18 cellular contexts compared by ENCODE assay signal in the genomic region with DNA sequence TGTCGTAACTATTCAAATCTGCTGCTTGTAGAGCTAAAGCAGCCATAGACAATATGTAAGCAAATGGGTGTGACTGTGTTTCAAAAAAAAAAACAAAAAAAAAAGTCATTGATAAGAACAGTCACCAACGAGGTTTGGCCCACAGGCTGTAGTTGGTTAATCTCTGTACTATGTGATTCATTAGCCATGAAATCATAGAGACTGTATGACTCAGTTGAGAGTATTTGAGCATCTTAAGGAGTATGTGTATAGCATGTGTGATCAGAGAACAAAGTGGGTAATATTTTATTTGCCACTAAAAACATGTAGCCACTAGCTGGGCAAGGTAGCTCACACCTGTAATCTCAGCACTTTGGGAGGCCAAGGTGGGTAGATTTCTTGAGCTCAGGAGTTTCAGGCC.
DNase-seq lines count a peak whose midpoint lies in the region; ATAC-seq, FAIRE-seq and TF ChIP-seq lines count a peak whose summit lies in the region.
"Had no signal": no experiment of that assay in that cellular context is flagged by ENCODE, and none has a peak within 500 bp of the region (broad histone marks: within the 10 kb centered on the region; RNA-seq: fewer than 3 reads in every experiment).

No MANE protein-coding gene starts in this region.

- H3K9me3 ChIP-seq in AG04450 (ENCODE audit: control insufficient read depth, insufficient read depth, low read length) (no peaks in the 10 kb centered on the region), RWPE2 (ENCODE audit: severe bottlenecking) (no peaks in the 10 kb centered on the region), fibroblast of lung (ENCODE audit: control insufficient read depth, insufficient read depth, low read depth, low read length) (no peaks in the 10 kb centered on the region)
- H3K9me3 ChIP-seq: psoas muscle, uterus had no signal

- H3K4me3 ChIP-seq in AG04450 (ENCODE audit: low read depth, low read length) = no peak overlapping the region
- H3K4me3 ChIP-seq in RWPE2 (ENCODE audit: severe bottlenecking) = no peak overlapping the region
- no peak overlapping the region for H3K4me3 ChIP-seq in fibroblast of lung (replicated peaks in 1 of 4; ENCODE audit: control extremely low read depth in 1 of 4, insufficient read depth in 1 of 4, low read depth in 3 of 4, low read length in 4 of 4)
- H3K4me3 ChIP-seq: psoas muscle, spleen, uterus had no signal

- no peak overlapping the region for H2AFZ ChIP-seq in fibroblast of lung (ENCODE audit: low read length)

- H3K27ac ChIP-seq in AG04450 (ENCODE audit: low read depth, low read length) (no peak overlapping the region), RWPE2 (ENCODE audit: poor library complexity, severe bottlenecking) (no peak overlapping the region), fibroblast of lung (ENCODE audit: insufficient read depth, low read length) (no peak overlapping the region)
- H3K27ac ChIP-seq: psoas muscle, spleen, uterus had no signal

- H3K4me1 ChIP-seq in RWPE2 (ENCODE audit: insufficient read depth, poor library complexity, severe bottlenecking) (no peaks in the 10 kb centered on the region), fibroblast of lung (ENCODE audit: control insufficient read depth, extremely low read depth, insufficient read depth, low read length) (no peaks in the 10 kb centered on the region)
- H3K4me1 ChIP-seq: psoas muscle, spleen, uterus had no signal

- peak; percentile 75 for FAIRE-seq in H54 (lab: Jason Lieb, UNC)

- no peak for TF ChIP-seq CTCF in AG04450 (IDR thresholded peaks at IDR 0.05; ENCODE audit: low read depth, low read length)
- TF ChIP-seq CTCF in RWPE2 (IDR thresholded peaks at IDR 0.05; ENCODE audit: poor library complexity, severe bottlenecking) = no peak
- TF ChIP-seq CTCF in fibroblast of lung (conservative IDR thresholded peaks at IDR 0.05 in 1 of 2, IDR thresholded peaks at IDR 0.05 in 1 of 2; ENCODE audit: low read depth in 1 of 2, low read length in 2 of 2) = no peak

- H3K9ac ChIP-seq in fibroblast of lung (ENCODE audit: insufficient read depth, low read length) = no peak overlapping the region

- no peaks in the 10 kb centered on the region for H3K79me2 ChIP-seq in fibroblast of lung (ENCODE audit: control insufficient read depth, insufficient read depth, low read length)

- H3K27me3 ChIP-seq in AG04450 (ENCODE audit: control insufficient read depth, insufficient read depth, low read length) (no peaks in the 10 kb centered on the region), RWPE2 (ENCODE audit: insufficient read depth, poor library complexity, severe bottlenecking) (no peaks in the 10 kb centered on the region), fibroblast of lung (ENCODE audit: control insufficient read depth, insufficient read depth, low read length) (no peaks in the 10 kb centered on the region)
- H3K27me3 ChIP-seq: spleen, uterus had no signal

- no peak for TF ChIP-seq POLR2A in H54 (IDR thresholded peaks at IDR 0.05; ENCODE audit: low read depth, low read length)

- H4K20me1 ChIP-seq in fibroblast of lung (ENCODE audit: control insufficient read depth, extremely low read depth, insufficient read depth, low read length) = no peaks in the 10 kb centered on the region

- H3K4me2 ChIP-seq in fibroblast of lung (ENCODE audit: extremely low read depth, insufficient read depth, low read length) = no peak overlapping the region

- H3K36me3 ChIP-seq in RWPE2 (ENCODE audit: low read depth) (no peaks in the 10 kb centered on the region), fibroblast of lung (ENCODE audit: control insufficient read depth, insufficient read depth, low read length) (no peaks in the 10 kb centered on the region)
- H3K36me3 ChIP-seq: spleen, uterus had no signal

- peak; percentile 71 for ATAC-seq in RWPE2 (ENCODE audit: low read depth)
- ATAC-seq in GM18858 (IDR thresholded peaks at IDR 0.05; ENCODE audit: unreplicated experiment) = no peak
- no peak for ATAC-seq in HG03095 (IDR thresholded peaks at IDR 0.05; ENCODE audit: unreplicated experiment)
- ATAC-seq: left colon, psoas muscle had no signal

- CTCF ChIA-PET in AG04450 (lab: Charles Lee) = no interaction called here

- DNase-seq in AG04450 (ENCODE audit: low read depth, low spot score) = peak; percentile 10
- no peak for DNase-seq in H54 (ENCODE audit: insufficient read length, low spot score)
- DNase-seq in RWPE2 (ENCODE audit: low spot score) = no peak
- peak; percentile 58 to 76 for DNase-seq in fibroblast of lung (ENCODE audit: low read depth in 2 of 2)
- DNase-seq in NOMO-1 treated with dmso at 0.1 percent for 144 hours (lab: John Stamatoyannopoulos, UW; ENCODE audit: unreplicated experiment) = no peak
- no peak for DNase-seq in stimulated activated CD4-positive, alpha-beta T cell treated with anti-CD3 and anti-CD28 coated beads, Interleukin-4, amount 100 ng/mL, for 4 hours
- DNase-seq: activated CD4-positive, alpha-beta memory T cell treated with anti-CD3 and anti-CD28 coated beads for 36 hours; activated naive CD4-positive, alpha-beta T cell treated with anti-CD3 and anti-CD28 coated beads, Interleukin-2, amount 50 U/mL, for 16 hours; cortex of kidney; left colon; NCI-H1105 treated with DMSO at 0.1 percent for 48 hours; NCI-H524 treated with DMSO at 0.1 percent for 48 hours; psoas muscle; spleen; substantia nigra; uterus had no signal

- POLR2A ChIA-PET in AG04450 (lab: Yijun Ruan, JAX) = no interaction called here

Comparison
In these comparisons a context has a peak if more than half of its experiments do, and no peak if none do; other contexts are left out.
1. DNase-seq: peak in AG04450 (single experiment) and fibroblast of lung (2 of 2); none in H54 (single experiment), RWPE2 (single experiment), NOMO-1 treated with dmso at 0.1 percent for 144 hours (single experiment) and stimulated activated CD4-positive, alpha-beta T cell treated with anti-CD3 and anti-CD28 coated beads, Interleukin-4, amount 100 ng/mL, for 4 hours (0 of 2).